Comparison of ENCODE assay signal across 18 cellular contexts in the genomic region with DNA sequence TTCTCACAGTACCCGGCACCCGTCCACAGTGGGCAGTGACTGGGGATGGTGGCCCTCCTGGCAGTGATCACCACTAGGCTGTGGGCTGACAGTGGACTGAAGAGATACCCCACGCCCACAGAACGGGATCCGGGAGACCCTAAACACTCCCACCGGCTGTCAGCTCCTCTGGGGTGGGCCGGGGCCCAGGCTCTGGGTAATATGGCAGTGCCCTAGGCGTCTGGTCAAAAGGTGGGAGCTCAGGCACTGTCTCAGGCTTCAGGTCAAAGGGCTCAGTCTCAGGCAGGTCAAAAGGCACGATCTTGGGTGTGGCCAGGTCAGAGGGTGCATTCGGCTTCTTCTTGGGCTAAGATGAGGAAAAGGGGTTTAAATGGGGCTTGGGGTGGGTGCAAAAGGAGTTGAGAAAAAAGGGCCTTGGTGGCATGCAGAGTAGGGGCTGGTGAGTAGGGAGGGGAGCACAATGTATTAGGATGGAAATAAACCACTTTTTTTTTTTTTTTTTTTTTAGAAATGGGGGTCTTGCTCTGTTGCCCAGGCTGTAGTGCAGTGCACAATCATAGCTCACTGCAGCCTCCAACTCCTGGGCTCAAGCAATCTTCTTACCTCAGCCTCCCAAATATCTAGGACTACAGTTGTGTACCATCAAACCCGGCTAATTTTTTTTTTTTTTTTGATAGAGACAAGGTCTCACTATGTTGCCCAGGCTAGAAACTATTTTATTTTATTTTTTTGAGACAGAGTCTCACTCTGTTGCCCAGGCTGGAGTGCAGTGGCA. TPM values are rescaled to one million over a fixed set of nuclear protein-coding genes. Genes with fewer than 3 reads are reported as not detected.
DNase-seq lines count a peak whose midpoint lies in the region; ATAC-seq and TF ChIP-seq lines count a peak whose summit lies in the region.
"Had no signal": no experiment of that assay in that cellular context is flagged by ENCODE, and none has a peak within 500 bp of the region (broad histone marks: within the 10 kb centered on the region; RNA-seq: fewer than 3 reads in every experiment).

No MANE protein-coding gene starts in this region.

- no peaks in the 10 kb centered on the region for H3K9me3 ChIP-seq in esophagus squamous epithelium
- no peaks in the 10 kb centered on the region for H3K9me3 ChIP-seq in psoas muscle
- no peaks in the 10 kb centered on the region for H3K9me3 ChIP-seq in PC-3 (ENCODE audit: low read length)
- H3K9me3 ChIP-seq: testis had no signal

- H4K20me1 ChIP-seq in PC-3 (ENCODE audit: low read length), result no peaks in the 10 kb centered on the region

- H3K4me3 ChIP-seq in esophagus squamous epithelium (peak overlapping the region in 2 of 4 donors; percentile 3 to 42), psoas muscle (peak overlapping the region; percentile 24), urinary bladder (ENCODE audit: low read depth, low read length) (no peak overlapping the region), PC-3 (ENCODE audit: low read length) (no peak overlapping the region)
- H3K4me3 ChIP-seq: neural progenitor cell, testis had no signal

- H3K9me3 Mint-ChIP-seq in activated CD4-positive, alpha-beta T cell treated with anti-CD3 and anti-CD28 coated beads, Interleukin-2, amount 10 ng/mL, durations not matched to agents 24 days and 14 days, result no peaks in the 10 kb centered on the region
- H3K9me3 Mint-ChIP-seq: activated T-cell treated with anti-CD3 and anti-CD28 coated beads, Interleukin-2, amount 50 U/mL, for 4 hours; CD4-positive, alpha-beta T cell; neural progenitor cell; T-helper 2 cell treated with Interferon-gamma antibody and Interleukin-4, amounts not matched to agents 5 μg/mL and 100 μg/mL, for 36 hours had no signal

- no peaks in the 10 kb centered on the region for H3F3A ChIP-seq in PC-3 (ENCODE audit: low read length, unreplicated experiment)

- no peaks in the 10 kb centered on the region for H3K36me3 Mint-ChIP-seq in activated CD4-positive, alpha-beta T cell treated with anti-CD3 and anti-CD28 coated beads, Interleukin-2, amount 10 ng/mL, durations not matched to agents 24 days and 14 days (ENCODE audit: low read depth)
- H3K36me3 Mint-ChIP-seq: neural progenitor cell had no signal

- no peaks in the 10 kb centered on the region for H3K79me2 ChIP-seq in PC-3 (ENCODE audit: low read length)

- H3K36me3 ChIP-seq in esophagus squamous epithelium (no peaks in the 10 kb centered on the region), psoas muscle (ENCODE audit: insufficient read depth in 1 of 2, low read depth in 1 of 2) (peaks cover 0 to 4% of the 10 kb centered on the region in 2 donors), urinary bladder (ENCODE audit: insufficient read depth) (no peaks in the 10 kb centered on the region), PC-3 (ENCODE audit: low read depth, low read length) (no peaks in the 10 kb centered on the region)
- H3K36me3 ChIP-seq: neural progenitor cell had no signal

- intact Hi-C loops in activated CD4-positive, alpha-beta T cell treated with anti-CD3 and anti-CD28 coated beads, Interleukin-2, amount 10 ng/mL, durations not matched to agents 24 days and 14 days (cut with micrococcal nuclease), result no loop called here
- intact Hi-C loops in esophagus squamous epithelium (cut with DNase I) (no loop called here), psoas muscle (cut with DNase I) (no loop called here), PC-3 (cut with micrococcal nuclease) (no loop called here)

- no peak overlapping the region for H3K4me3 Mint-ChIP-seq in activated CD4-positive, alpha-beta T cell treated with anti-CD3 and anti-CD28 coated beads, Interleukin-2, amount 10 ng/mL, durations not matched to agents 24 days and 14 days
- H3K4me3 Mint-ChIP-seq: activated T-cell treated with anti-CD3 and anti-CD28 coated beads, Interleukin-2, amount 50 U/mL, for 4 hours; CD4-positive, alpha-beta T cell; neural progenitor cell; T-helper 2 cell treated with Interferon-gamma antibody and Interleukin-4, amounts not matched to agents 5 μg/mL and 100 μg/mL, for 36 hours had no signal

- BruUV-seq in PC-3 (replicated peaks; lab: Mats Ljungman, UMichigan), result no TSS peak

- peak overlapping the region; percentile 76 to 97 (median 88) for H3K27ac ChIP-seq in esophagus squamous epithelium
- peak overlapping the region; percentile 90 for H3K27ac ChIP-seq in psoas muscle
- peak overlapping the region; percentile 19 for H3K27ac ChIP-seq in urinary bladder (ENCODE audit: low read depth)
- no peak overlapping the region for H3K27ac ChIP-seq in PC-3 (ENCODE audit: low read length)
- H3K27ac ChIP-seq: neural progenitor cell had no signal

- ATAC-seq in psoas muscle (no peak), PC-3 (no peak), HG03139 (IDR thresholded peaks at IDR 0.05; ENCODE audit: unreplicated experiment) (no peak)
- ATAC-seq: activated T-cell treated with anti-CD3 and anti-CD28 coated beads, Interleukin-2, amount 50 U/mL, for 4 hours; esophagus mucosa had no signal

- CTCF ChIA-PET in PC-3 (lab: Charles Lee), result no interaction called here

- TF ChIP-seq CTCF in esophagus squamous epithelium (IDR thresholded peaks at IDR 0.05) (no peak), psoas muscle (IDR thresholded peaks at IDR 0.05) (no peak), PC-3 (conservative IDR thresholded peaks at IDR 0.05; ENCODE audit: low read depth, low read length) (no peak)

- H2AFZ ChIP-seq in PC-3 (ENCODE audit: low read length), result no peak overlapping the region
- H2AFZ ChIP-seq: neural progenitor cell had no signal

- DNase-seq in activated CD4-positive, alpha-beta T cell treated with anti-CD3 and anti-CD28 coated beads, Interleukin-2, amount 10 ng/mL, durations not matched to agents 24 days and 14 days, result no peak
- no peak for DNase-seq in activated CD4-positive, alpha-beta T cell treated with anti-CD3 and anti-CD28 coated beads, Interleukin-2, amount 50 U/mL, for 4 hours
- DNase-seq in esophagus squamous epithelium (lab: John Stamatoyannopoulos, UW) (no peak), psoas muscle (no peak), NCI-H226 (no peak), PC-3 (no peak)
- DNase-seq: 8988T; activated CD4-positive, alpha-beta T cell treated with anti-CD3 and anti-CD28 coated beads for 1 hour; activated T-cell treated with anti-CD3 and anti-CD28 coated beads, Interleukin-2, amount 50 U/mL, for 4 hours; CD4-positive, alpha-beta T cell; NCI-H187 treated with DMSO at 0.1 percent for 48 hours; SHP77; testis had no signal

- TF ChIP-seq POLR2A in esophagus squamous epithelium (IDR thresholded peaks at IDR 0.05), result no peak

- H3K4me1 ChIP-seq in esophagus squamous epithelium (peaks cover 46 to 100% (median 90%) of the 10 kb centered on the region in 3 donors), psoas muscle (peaks cover 79% of the 10 kb centered on the region), urinary bladder (ENCODE audit: insufficient read depth) (peaks cover 5% of the 10 kb centered on the region), PC-3 (ENCODE audit: insufficient read depth, low read length) (no peaks in the 10 kb centered on the region)

- no peaks in the 10 kb centered on the region for H3K9me2 ChIP-seq in PC-3 (replicated peaks; ENCODE audit: low read length)

- POLR2A ChIA-PET in PC-3 (lab: Charles Lee; ENCODE audit: unreplicated experiment), result no interaction called here

- H3K4me2 ChIP-seq in PC-3 (ENCODE audit: low read length), result no peak overlapping the region
- H3K4me2 ChIP-seq: neural progenitor cell had no signal

- H3K9ac ChIP-seq in PC-3 (ENCODE audit: low read length), result no peak overlapping the region
- H3K9ac ChIP-seq: neural progenitor cell had no signal

- 38 to 43% methylated on average over 5 to 10 of the region's 11 CpGs for WGBS in esophagus squamous epithelium, 2 donors
- 47 to 59% (median 48%) methylated on average over 11 of the region's 11 CpGs for WGBS in psoas muscle, 3 donors
- 63% methylated on average over 11 of the region's 11 CpGs for WGBS in urinary bladder

- H3K27me3 Mint-ChIP-seq in activated CD4-positive, alpha-beta T cell treated with anti-CD3 and anti-CD28 coated beads, Interleukin-2, amount 10 ng/mL, durations not matched to agents 24 days and 14 days, result peaks cover 7% of the 10 kb centered on the region
- H3K27me3 Mint-ChIP-seq: CD4-positive, alpha-beta T cell had no signal

- H3K27me3 ChIP-seq in esophagus squamous epithelium (no peaks in the 10 kb centered on the region), psoas muscle (ENCODE audit: insufficient read depth in 3 of 3, low read length in 2 of 3) (no peaks in the 10 kb centered on the region), PC-3 (ENCODE audit: low read length) (no peaks in the 10 kb centered on the region)
- H3K27me3 ChIP-seq: neural progenitor cell, testis had no signal

- H3K4me1 Mint-ChIP-seq in activated CD4-positive, alpha-beta T cell treated with anti-CD3 and anti-CD28 coated beads, Interleukin-2, amount 10 ng/mL, durations not matched to agents 24 days and 14 days, result peaks cover 14% of the 10 kb centered on the region

- H3K27ac Mint-ChIP-seq in activated CD4-positive, alpha-beta T cell treated with anti-CD3 and anti-CD28 coated beads, Interleukin-2, amount 10 ng/mL, durations not matched to agents 24 days and 14 days, result peak overlapping the region; percentile 49
- H3K27ac Mint-ChIP-seq: CD4-positive, alpha-beta T cell; neural progenitor cell; T-helper 2 cell treated with Interferon-gamma antibody and Interleukin-4, amounts not matched to agents 5 μg/mL and 100 μg/mL, for 36 hours had no signal

RNA-seq across cellular contexts. Expression of gene CAVIN1, which starts 11.0 kb away (rescaled TPM):
- 2.4 and 2.7 TPM in 2 replicates for total RNA-seq in activated CD4-positive, alpha-beta T cell treated with anti-CD3 and anti-CD28 coated beads, Interleukin-2, amount 10 ng/mL, durations not matched to agents 24 days and 14 days
- 100 to 1,000 TPM in 2 of 4 donors, 10 to 100 TPM in 2; 67.8 to 210 (median 113) TPM for total RNA-seq in esophagus squamous epithelium
- total RNA-seq in psoas muscle, result 100 to 1,000 TPM; 109 to 151 (median 128) TPM
- 10 to 100 TPM; 69.5 to 92.6 (median 92.0) TPM for polyA plus RNA-seq in psoas muscle
- total RNA-seq in urinary bladder, result 296 TPM
- 478 TPM for polyA plus RNA-seq in urinary bladder
- total RNA-seq in PC-3 (2014; rRNA removed), result 0.17 TPM in 1 of 2 replicates, not detected in the other

RNA-seq across cellular contexts. Expression of gene STAT3, which starts 23.9 kb away (rescaled TPM):
- 252 and 258 TPM in 2 replicates for total RNA-seq in activated CD4-positive, alpha-beta T cell treated with anti-CD3 and anti-CD28 coated beads, Interleukin-2, amount 10 ng/mL, durations not matched to agents 24 days and 14 days
- total RNA-seq in esophagus squamous epithelium (100 to 1,000 TPM; 137 to 229 (median 176) TPM), psoas muscle (100 to 1,000 TPM in 3 of 4 donors, 10 to 100 TPM in 1; 67.3 to 279 (median 220) TPM), urinary bladder (96.4 TPM), PC-3 (2014; rRNA removed) (not detected in 2 replicates)
- polyA plus RNA-seq in psoas muscle (100 to 1,000 TPM in 1 of 3 donors, 10 to 100 TPM in 2; 95.6 to 111 (median 97.8) TPM), urinary bladder (143 TPM)

RNA-seq across cellular contexts. Expression of gene ATP6V0A1, which starts 46.6 kb away (rescaled TPM):
- total RNA-seq in activated CD4-positive, alpha-beta T cell treated with anti-CD3 and anti-CD28 coated beads, Interleukin-2, amount 10 ng/mL, durations not matched to agents 24 days and 14 days, result 16.9 and 18.8 TPM in 2 replicates
- total RNA-seq in esophagus squamous epithelium, result 10 to 100 TPM; 35.9 to 62.7 (median 47.5) TPM
- total RNA-seq in psoas muscle, result 100 to 1,000 TPM in 2 of 4 donors, 10 to 100 TPM in 2; 41.1 to 116 (median 89.6) TPM
- 10 to 100 TPM; 51.7 to 62.7 (median 61.0) TPM for polyA plus RNA-seq in psoas muscle
- total RNA-seq in urinary bladder, result 72.1 TPM
- 36.5 TPM for polyA plus RNA-seq in urinary bladder
- 0.07 and 0.35 TPM in 2 replicates for total RNA-seq in PC-3 (2014; rRNA removed)

Comparison
In these comparisons a context has a peak if more than half of its experiments do, and no peak if none do; other contexts are left out.
1. RNA of gene CAVIN1, which starts 11.0 kb away (total RNA-seq): 296 TPM in urinary bladder (single experiment), 109 to 151 TPM in psoas muscle and 67.8 to 210 TPM in esophagus squamous epithelium; 2.4 to 2.7 TPM in activated CD4-positive, alpha-beta T cell treated with anti-CD3 and anti-CD28 coated beads, Interleukin-2, amount 10 ng/mL, durations not matched to agents 24 days and 14 days and 0.17 TPM in PC-3; every median in the first group is over 10 times any median in the second.
2. RNA of gene STAT3, which starts 23.9 kb away (total RNA-seq): 252 to 258 TPM in activated CD4-positive, alpha-beta T cell treated with anti-CD3 and anti-CD28 coated beads, Interleukin-2, amount 10 ng/mL, durations not matched to agents 24 days and 14 days, 67.3 to 279 TPM in psoas muscle, 137 to 229 TPM in esophagus squamous epithelium and 96.4 TPM in urinary bladder (single experiment); not detected in PC-3; every median in the first group is over 10 times any median in the second.
3. RNA of gene ATP6V0A1, which starts 46.6 kb away (total RNA-seq): 41.1 to 116 TPM in psoas muscle, 72.1 TPM in urinary bladder (single experiment), 35.9 to 62.7 TPM in esophagus squamous epithelium and 16.9 to 18.8 TPM in activated CD4-positive, alpha-beta T cell treated with anti-CD3 and anti-CD28 coated beads, Interleukin-2, amount 10 ng/mL, durations not matched to agents 24 days and 14 days; 0.07 to 0.35 TPM in PC-3; every median in the first group is over 10 times any median in the second.